ENCODE assay signal across 23 cellular contexts in genomic region chr3:158640646-158641045, GRCh38. TPM values are rescaled to one million over a fixed set of nuclear protein-coding genes. Genes with fewer than 3 reads are reported as not detected.
"Had no signal": no experiment of that assay in that cellular context is flagged by ENCODE, and none has a peak within 500 bp of the region (broad histone marks: within the 10 kb centered on the region; RNA-seq: fewer than 3 reads in every experiment).

No MANE protein-coding gene starts in this region.

- H3K4me2 ChIP-seq: SK-N-SH had no signal

- H3K36me3 ChIP-seq: MG63 had no signal

- H3K9me3 ChIP-seq: MG63, SK-N-SH had no signal

- H3K27me3 ChIP-seq: MG63 had no signal

- H3K4me3 ChIP-seq: MG63 had no signal

- ATAC-seq: Panc1, PC-3, T-cell had no signal

- DNase-seq: KBM-7; MG63; NCI-H1092 treated with DMSO at 0.1 percent for 48 hours; NCI-H1436; NCI-H187; NCI-H2029; NCI-H2081 treated with DMSO at 0.1 percent for 48 hours; NCI-H2171; NCI-H226; NCI-H446; NCI-H510A; NCI-H524 treated with DMSO at 0.1 percent for 48 hours; NCI-H69; NCI-H774; NK-92 treated with Interleukin-12 subunit alpha and Interleukin-12 subunit beta, amount 100 ng/mL, for 24 hours; PC-3; SHP77; SK-N-SH; SW 1271; T-cell had no signal

- H3K9ac ChIP-seq: SK-N-SH had no signal

- H3K27ac ChIP-seq: RWPE1 had no signal

RNA-seq across cellular contexts. Expression of gene LXN, which starts 31.8 kb away (rescaled TPM):
- total RNA-seq: HT1080 had no signal
- polyA plus RNA-seq: SK-N-SH had no signal
